In the genomic region with DNA sequence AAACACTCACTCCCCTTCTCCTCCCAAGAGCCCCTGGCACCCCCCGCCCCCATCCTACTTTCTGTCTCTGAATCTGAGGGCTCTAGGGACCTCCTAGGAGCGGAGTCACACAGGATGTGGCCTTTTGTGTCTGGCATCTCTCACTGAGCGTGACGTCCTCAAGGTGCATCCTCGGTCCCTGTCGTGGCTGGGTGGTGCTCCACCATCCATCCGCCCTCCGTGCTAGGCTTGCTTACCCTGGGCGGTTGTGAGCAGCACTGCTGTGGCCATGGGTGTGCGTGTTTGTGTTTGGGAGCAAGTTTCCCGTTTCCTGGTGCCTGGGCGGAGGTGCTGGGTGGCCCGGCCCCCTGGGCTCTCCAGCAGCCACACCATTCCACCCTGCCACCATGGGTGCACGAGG, we compare ENCODE assay signal across 1 cellular context.
TF ChIP-seq lines count a peak whose summit lies in the region.

No MANE protein-coding gene starts in this region.

TF ChIP-seq in HEK293, 187 proteins besides CTCF, POLR2A, EP300 and RAD21 (continued from another document):
- TF ChIP-seq, protein P1, sequence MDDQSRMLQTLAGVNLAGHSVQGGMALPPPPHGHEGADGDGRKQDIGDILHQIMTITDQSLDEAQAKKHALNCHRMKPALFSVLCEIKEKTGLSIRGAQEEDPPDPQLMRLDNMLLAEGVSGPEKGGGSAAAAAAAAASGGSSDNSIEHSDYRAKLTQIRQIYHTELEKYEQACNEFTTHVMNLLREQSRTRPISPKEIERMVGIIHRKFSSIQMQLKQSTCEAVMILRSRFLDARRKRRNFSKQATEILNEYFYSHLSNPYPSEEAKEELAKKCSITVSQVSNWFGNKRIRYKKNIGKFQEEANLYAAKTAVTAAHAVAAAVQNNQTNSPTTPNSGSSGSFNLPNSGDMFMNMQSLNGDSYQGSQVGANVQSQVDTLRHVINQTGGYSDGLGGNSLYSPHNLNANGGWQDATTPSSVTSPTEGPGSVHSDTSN (CRISPR knock-in tag; IDR thresholded peaks at IDR 0.05) = no peak
- TF ChIP-seq KLF16 (tag by site-specific recombination; IDR thresholded peaks at IDR 0.05) (no peak), KLF9 (tag by site-specific recombination; IDR thresholded peaks at IDR 0.05; ENCODE audit: low read depth) (no peak), ZNF121 (tag by site-specific recombination; IDR thresholded peaks at IDR 0.05) (no peak), ZNF529 (tag by site-specific recombination; IDR thresholded peaks at IDR 0.05; ENCODE audit: insufficient replicate concordance) (no peak), ZFP3 (tag by site-specific recombination; IDR thresholded peaks at IDR 0.05; ENCODE audit: low read depth) (no peak), EGR2 (tag by site-specific recombination; IDR thresholded peaks at IDR 0.05; ENCODE audit: low read depth) (no peak), ZNF184 (tag by site-specific recombination; IDR thresholded peaks at IDR 0.05) (no peak), OVOL3 (tag by site-specific recombination; IDR thresholded peaks at IDR 0.05) (no peak), ZNF664 (tag by site-specific recombination; IDR thresholded peaks at IDR 0.05) (no peak), ZNF830 (tag by site-specific recombination; IDR thresholded peaks at IDR 0.05; ENCODE audit: low read depth) (no peak), ZNF266 (tag by site-specific recombination; IDR thresholded peaks at IDR 0.05; ENCODE audit: low read depth) (no peak)
- TF ChIP-seq, protein P2, sequence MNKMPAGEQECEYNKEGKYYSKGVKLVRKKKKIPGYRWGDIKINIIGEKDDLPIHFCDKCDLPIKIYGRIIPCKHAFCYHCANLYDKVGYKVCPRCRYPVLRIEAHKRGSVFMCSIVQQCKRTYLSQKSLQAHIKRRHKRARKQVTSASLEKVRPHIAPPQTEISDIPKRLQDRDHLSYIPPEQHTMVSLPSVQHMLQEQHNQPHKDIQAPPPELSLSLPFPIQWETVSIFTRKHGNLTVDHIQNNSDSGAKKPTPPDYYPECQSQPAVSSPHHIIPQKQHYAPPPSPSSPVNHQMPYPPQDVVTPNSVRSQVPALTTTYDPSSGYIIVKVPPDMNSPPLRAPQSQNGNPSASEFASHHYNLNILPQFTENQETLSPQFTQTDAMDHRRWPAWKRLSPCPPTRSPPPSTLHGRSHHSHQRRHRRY (tag by site-specific recombination; IDR thresholded peaks at IDR 0.05) = no peak
- TF ChIP-seq, protein P3, sequence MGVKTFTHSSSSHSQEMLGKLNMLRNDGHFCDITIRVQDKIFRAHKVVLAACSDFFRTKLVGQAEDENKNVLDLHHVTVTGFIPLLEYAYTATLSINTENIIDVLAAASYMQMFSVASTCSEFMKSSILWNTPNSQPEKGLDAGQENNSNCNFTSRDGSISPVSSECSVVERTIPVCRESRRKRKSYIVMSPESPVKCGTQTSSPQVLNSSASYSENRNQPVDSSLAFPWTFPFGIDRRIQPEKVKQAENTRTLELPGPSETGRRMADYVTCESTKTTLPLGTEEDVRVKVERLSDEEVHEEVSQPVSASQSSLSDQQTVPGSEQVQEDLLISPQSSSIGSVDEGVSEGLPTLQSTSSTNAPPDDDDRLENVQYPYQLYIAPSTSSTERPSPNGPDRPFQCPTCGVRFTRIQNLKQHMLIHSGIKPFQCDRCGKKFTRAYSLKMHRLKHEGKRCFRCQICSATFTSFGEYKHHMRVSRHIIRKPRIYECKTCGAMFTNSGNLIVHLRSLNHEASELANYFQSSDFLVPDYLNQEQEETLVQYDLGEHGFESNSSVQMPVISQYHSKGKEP (tag by site-specific recombination; IDR thresholded peaks at IDR 0.05) = no peak
- TF ChIP-seq, protein P4, sequence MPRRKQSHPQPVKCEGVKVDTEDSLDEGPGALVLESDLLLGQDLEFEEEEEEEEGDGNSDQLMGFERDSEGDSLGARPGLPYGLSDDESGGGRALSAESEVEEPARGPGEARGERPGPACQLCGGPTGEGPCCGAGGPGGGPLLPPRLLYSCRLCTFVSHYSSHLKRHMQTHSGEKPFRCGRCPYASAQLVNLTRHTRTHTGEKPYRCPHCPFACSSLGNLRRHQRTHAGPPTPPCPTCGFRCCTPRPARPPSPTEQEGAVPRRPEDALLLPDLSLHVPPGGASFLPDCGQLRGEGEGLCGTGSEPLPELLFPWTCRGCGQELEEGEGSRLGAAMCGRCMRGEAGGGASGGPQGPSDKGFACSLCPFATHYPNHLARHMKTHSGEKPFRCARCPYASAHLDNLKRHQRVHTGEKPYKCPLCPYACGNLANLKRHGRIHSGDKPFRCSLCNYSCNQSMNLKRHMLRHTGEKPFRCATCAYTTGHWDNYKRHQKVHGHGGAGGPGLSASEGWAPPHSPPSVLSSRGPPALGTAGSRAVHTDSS (tag by site-specific recombination; IDR thresholded peaks at IDR 0.05) = no peak
- TF ChIP-seq, protein P5, sequence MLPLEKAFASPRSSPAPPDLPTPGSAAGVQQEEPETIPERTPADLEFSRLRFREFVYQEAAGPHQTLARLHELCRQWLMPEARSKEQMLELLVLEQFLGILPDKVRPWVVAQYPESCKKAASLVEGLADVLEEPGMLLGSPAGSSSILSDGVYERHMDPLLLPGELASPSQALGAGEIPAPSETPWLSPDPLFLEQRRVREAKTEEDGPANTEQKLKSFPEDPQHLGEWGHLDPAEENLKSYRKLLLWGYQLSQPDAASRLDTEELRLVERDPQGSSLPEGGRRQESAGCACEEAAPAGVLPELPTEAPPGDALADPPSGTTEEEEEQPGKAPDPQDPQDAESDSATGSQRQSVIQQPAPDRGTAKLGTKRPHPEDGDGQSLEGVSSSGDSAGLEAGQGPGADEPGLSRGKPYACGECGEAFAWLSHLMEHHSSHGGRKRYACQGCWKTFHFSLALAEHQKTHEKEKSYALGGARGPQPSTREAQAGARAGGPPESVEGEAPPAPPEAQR (tag by site-specific recombination; IDR thresholded peaks at IDR 0.05) = no peak
